In the genomic region with DNA sequence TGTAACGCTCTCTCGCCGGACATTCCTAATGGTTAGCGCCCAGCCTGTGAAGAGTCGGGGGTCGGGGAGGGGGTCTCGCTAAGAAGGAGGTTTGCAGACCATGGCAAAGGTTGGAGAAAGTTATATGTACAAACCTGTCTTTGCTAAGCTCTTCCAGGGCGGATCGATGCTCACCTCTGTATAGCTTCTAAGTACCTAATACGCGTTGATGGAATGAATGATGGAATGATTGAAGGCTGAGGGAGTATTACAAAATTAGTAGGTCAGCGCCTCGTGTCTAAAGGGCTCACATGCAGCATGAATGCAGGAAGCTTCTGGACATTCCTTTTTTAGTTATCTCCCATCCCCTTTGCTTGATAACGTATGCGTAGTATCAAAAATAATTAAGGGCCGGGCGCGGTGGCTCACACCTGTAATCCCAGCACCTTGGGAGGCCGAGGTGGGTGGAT, we compare ENCODE assay signal across 8 cellular contexts. TPM values are rescaled to one million over a fixed set of nuclear protein-coding genes. Genes with fewer than 3 reads are reported as not detected.
DNase-seq lines count a peak whose midpoint lies in the region; TF ChIP-seq lines count a peak whose summit lies in the region.

No MANE protein-coding gene starts in this region.

- TF ChIP-seq CTCF in WERI-Rb-1 (IDR thresholded peaks at IDR 0.05; ENCODE audit: low read depth, low read length), result no peak
- TF ChIP-seq CTCF in left ventricle myocardium inferior (IDR thresholded peaks at IDR 0.05; ENCODE audit: borderline replicate concordance), result no peak

- H3K4me1 ChIP-seq in HAP-1 (peaks cover 27% of the 10 kb centered on the region), left ventricle myocardium inferior (peaks cover 48% of the 10 kb centered on the region)

- in situ Hi-C loops in HAP-1 (cut with MboI; ENCODE audit: low sequenced_read_pairs), result no loop called here
- in situ Hi-C loops in KBM-7 (cut with MboI; ENCODE audit: low pct_unique_long_range_greater_than_20kb, low sequenced_read_pairs), result no loop called here

- H3K27me3 ChIP-seq in HAP-1 (ENCODE audit: low read depth), result no peaks in the 10 kb centered on the region
- no peaks in the 10 kb centered on the region for H3K27me3 ChIP-seq in WERI-Rb-1 (ENCODE audit: insufficient read depth, low read depth, severe bottlenecking)
- no peaks in the 10 kb centered on the region for H3K27me3 ChIP-seq in left ventricle myocardium inferior (ENCODE audit: low read depth)

- H3K36me3 ChIP-seq in HAP-1 (replicated peaks) (0 out of 2 replicates have a peak, but pooled peaks cover 3% of the 10 kb centered on the region), WERI-Rb-1 (peaks cover 5% of the 10 kb centered on the region), left ventricle myocardium inferior (no peaks in the 10 kb centered on the region)

- no peak for DNase-seq in HAP-1 (ENCODE audit: low spot score in 2 of 2)
- DNase-seq in WERI-Rb-1, result no peak
- no peak for DNase-seq in left ventricle myocardium inferior
- no peak for DNase-seq in stimulated activated CD4-positive, alpha-beta T cell treated with anti-CD3 and anti-CD28 coated beads, Interleukin-12 subunit alpha, Interleukin-12 subunit beta, amount 100 ng/mL, for 4 hours
- no peak for DNase-seq in NCI-H2171 treated with DMSO at 0.1 percent for 48 hours (lab: John Stamatoyannopoulos, UW)
- DNase-seq in NCI-H2081 treated with DMSO at 0.1 percent for 48 hours (lab: John Stamatoyannopoulos, UW), result no peak
- DNase-seq in KBM-7, result no peak

- H3K27ac ChIP-seq in WERI-Rb-1 (peak overlapping the region; percentile 99), left ventricle myocardium inferior (replicated peaks) (peak overlapping the region; percentile 98), skin epidermis (peak overlapping the region in 15 of 21 experiments; percentile 82 to 99 (median 97))

- H3K4me3 ChIP-seq in HAP-1 (peak overlapping the region; percentile 78), WERI-Rb-1 (ENCODE audit: low read depth, low read length) (peak overlapping the region; percentile 92), left ventricle myocardium inferior (peak overlapping the region; percentile 95), skin epidermis (peak overlapping the region; percentile 80 to 95 (median 93))

- intact Hi-C loops in left ventricle myocardium inferior (cut with micrococcal nuclease), result no loop called here

- H3K9me3 ChIP-seq in HAP-1 (no peaks in the 10 kb centered on the region), WERI-Rb-1 (ENCODE audit: severe bottlenecking) (no peaks in the 10 kb centered on the region), left ventricle myocardium inferior (replicated peaks) (peaks cover 2% of the 10 kb centered on the region)

RNA-seq across cellular contexts. Expression of a gene that starts 0.3 kb away (rescaled TPM):
- total RNA-seq in left ventricle myocardium inferior, result 64.9 TPM

RNA-seq across cellular contexts. Expression of a gene that starts 49.1 kb away (rescaled TPM):
- total RNA-seq in left ventricle myocardium inferior, result 12.6 TPM

RNA-seq across cellular contexts. Expression of a gene that starts 49.1 kb away (rescaled TPM):
- total RNA-seq in left ventricle myocardium inferior, result 13.6 TPM
